In the genomic region with DNA sequence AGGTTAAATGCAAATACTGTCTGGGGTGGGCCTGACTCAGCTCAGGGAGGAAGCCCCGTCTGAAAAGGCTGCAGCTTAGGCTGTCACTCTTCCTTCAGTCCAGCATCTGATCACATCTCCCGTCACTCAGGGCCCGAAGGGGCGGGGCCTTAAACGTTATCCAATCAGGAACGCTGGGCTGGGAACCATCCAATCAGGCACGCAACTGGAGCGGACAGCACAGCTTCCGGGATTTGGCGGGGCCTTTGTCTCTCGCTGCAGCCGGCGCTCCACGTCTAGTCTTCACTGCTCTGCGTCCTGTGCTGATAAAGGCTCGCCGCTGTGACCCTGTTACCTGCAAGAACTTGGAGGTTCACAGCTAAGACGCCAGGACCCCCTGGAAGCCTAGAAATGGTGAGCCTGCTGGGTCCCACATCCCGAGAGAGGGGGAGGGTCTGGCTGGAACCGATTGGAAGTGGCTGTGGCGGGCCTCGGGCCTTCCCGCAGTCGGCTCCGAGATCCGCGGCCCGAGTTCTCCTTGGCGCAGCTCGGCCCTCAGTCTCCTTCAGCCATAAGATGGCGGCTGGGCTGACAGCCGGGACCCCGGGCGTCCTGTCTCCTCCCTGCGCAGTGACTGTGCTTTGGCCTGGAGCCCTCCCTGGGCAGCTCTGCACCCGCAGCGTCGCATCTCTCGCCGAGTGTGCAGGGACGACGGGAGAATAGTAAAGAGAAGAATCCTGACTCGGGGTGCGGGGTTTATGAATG, we compare ENCODE assay signal across 1 cellular context.
TF ChIP-seq lines count a peak whose summit lies in the region.

Gene ZNF92, plus strand, starts transcription at position 248 of the 744 bp plus-strand sequence. Its CDS starts 143 bp downstream, at position 391.

TF ChIP-seq in HepG2, 621 proteins besides CTCF, POLR2A, EP300 and RAD21 (continued from another document and continues in another):
- TF ChIP-seq ZBTB25 (CRISPR knock-in tag; IDR thresholded peaks at IDR 0.05), result no peak
- TF ChIP-seq ARNT2 (CRISPR knock-in tag; IDR thresholded peaks at IDR 0.05; ENCODE audit: low read depth), result peak; percentile 52; the same call in 1 of the 2 replicates
- no peak for TF ChIP-seq RFXANK (CRISPR knock-in tag; IDR thresholded peaks at IDR 0.05)
- TF ChIP-seq TAF15 (IDR thresholded peaks at IDR 0.05; ENCODE audit: low read depth, low read length, poor library complexity, severe bottlenecking), result no peak
- TF ChIP-seq, protein P1, sequence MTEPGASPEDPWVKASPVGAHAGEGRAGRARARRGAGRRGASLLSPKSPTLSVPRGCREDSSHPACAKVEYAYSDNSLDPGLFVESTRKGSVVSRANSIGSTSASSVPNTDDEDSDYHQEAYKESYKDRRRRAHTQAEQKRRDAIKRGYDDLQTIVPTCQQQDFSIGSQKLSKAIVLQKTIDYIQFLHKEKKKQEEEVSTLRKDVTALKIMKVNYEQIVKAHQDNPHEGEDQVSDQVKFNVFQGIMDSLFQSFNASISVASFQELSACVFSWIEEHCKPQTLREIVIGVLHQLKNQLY (CRISPR knock-in tag; IDR thresholded peaks at IDR 0.05), result no peak
- TF ChIP-seq, protein P2, sequence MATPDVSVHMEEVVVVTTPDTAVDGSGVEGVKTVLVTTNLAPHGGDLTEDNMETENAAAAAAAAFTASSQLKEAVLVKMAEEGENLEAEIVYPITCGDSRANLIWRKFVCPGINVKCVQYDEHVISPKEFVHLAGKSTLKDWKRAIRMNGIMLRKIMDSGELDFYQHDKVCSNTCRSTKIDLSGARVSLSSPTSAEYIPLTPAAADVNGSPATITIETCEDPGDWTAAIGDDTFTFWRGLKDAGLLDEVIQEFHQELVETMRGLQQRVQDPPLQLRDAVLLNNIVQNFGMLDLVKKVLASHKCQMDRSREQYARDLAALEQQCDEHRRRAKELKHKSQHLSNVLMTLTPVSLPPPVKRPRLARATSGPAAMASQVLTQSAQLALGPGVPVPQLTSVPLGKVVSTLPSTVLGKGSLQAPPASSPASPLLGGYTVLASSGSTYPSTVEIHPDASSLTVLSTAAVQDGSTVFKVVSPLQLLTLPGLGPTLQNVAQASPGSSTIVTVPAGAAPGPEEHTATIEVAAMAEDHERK (CRISPR knock-in tag; IDR thresholded peaks at IDR 0.05; ENCODE audit: low read depth), result no peak
- no peak for TF ChIP-seq ZBTB26 (CRISPR knock-in tag; IDR thresholded peaks at IDR 0.05; ENCODE audit: borderline replicate concordance)
- 0 out of 2 replicates have a peak, but pooled peaks have one; percentile 61 for TF ChIP-seq ZSCAN21 (CRISPR knock-in tag; IDR thresholded peaks at IDR 0.05; ENCODE audit: borderline replicate concordance)
- no peak for TF ChIP-seq ZNF513 (CRISPR knock-in tag; conservative IDR thresholded peaks at IDR 0.05)
- no peak for TF ChIP-seq ZNF576 (CRISPR knock-in tag; IDR thresholded peaks at IDR 0.05)
- no peak for TF ChIP-seq ZFYVE20 (CRISPR knock-in tag; IDR thresholded peaks at IDR 0.05; ENCODE audit: borderline replicate concordance, low read depth)
- TF ChIP-seq ATF5 (CRISPR knock-in tag; IDR thresholded peaks at IDR 0.05; ENCODE audit: low read depth), result no peak
- TF ChIP-seq ELF3 (CRISPR knock-in tag; IDR thresholded peaks at IDR 0.05), result peak; percentile 52; the same call in 1 of the 2 replicates
- no peak for TF ChIP-seq MAZ (IDR thresholded peaks at IDR 0.05; ENCODE audit: borderline replicate concordance, low read depth, low read length)
- peak; percentile 81 for TF ChIP-seq MAZ (CRISPR knock-in tag; IDR thresholded peaks at IDR 0.05; ENCODE audit: low read depth)
- no peak for TF ChIP-seq ZNF431 (CRISPR knock-in tag; IDR thresholded peaks at IDR 0.05; ENCODE audit: borderline replicate concordance, low read depth)
- TF ChIP-seq HOXA7 (CRISPR knock-in tag; IDR thresholded peaks at IDR 0.05), result no peak
- no peak; the same call in 1 of the 2 replicates for TF ChIP-seq NFE2L1 (CRISPR knock-in tag; IDR thresholded peaks at IDR 0.05; ENCODE audit: borderline replicate concordance)
- TF ChIP-seq, protein P3, sequence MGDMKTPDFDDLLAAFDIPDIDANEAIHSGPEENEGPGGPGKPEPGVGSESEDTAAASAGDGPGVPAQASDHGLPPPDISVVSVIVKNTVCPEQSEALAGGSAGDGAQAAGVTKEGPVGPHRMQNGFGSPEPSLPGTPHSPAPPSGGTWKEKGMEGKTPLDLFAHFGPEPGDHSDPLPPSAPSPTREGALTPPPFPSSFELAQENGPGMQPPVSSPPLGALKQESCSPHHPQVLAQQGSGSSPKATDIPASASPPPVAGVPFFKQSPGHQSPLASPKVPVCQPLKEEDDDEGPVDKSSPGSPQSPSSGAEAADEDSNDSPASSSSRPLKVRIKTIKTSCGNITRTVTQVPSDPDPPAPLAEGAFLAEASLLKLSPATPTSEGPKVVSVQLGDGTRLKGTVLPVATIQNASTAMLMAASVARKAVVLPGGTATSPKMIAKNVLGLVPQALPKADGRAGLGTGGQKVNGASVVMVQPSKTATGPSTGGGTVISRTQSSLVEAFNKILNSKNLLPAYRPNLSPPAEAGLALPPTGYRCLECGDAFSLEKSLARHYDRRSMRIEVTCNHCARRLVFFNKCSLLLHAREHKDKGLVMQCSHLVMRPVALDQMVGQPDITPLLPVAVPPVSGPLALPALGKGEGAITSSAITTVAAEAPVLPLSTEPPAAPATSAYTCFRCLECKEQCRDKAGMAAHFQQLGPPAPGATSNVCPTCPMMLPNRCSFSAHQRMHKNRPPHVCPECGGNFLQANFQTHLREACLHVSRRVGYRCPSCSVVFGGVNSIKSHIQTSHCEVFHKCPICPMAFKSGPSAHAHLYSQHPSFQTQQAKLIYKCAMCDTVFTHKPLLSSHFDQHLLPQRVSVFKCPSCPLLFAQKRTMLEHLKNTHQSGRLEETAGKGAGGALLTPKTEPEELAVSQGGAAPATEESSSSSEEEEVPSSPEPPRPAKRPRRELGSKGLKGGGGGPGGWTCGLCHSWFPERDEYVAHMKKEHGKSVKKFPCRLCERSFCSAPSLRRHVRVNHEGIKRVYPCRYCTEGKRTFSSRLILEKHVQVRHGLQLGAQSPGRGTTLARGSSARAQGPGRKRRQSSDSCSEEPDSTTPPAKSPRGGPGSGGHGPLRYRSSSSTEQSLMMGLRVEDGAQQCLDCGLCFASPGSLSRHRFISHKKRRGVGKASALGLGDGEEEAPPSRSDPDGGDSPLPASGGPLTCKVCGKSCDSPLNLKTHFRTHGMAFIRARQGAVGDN (CRISPR knock-in tag; IDR thresholded peaks at IDR 0.05), result peak; percentile 87
- no peak for TF ChIP-seq MZF1 (CRISPR knock-in tag; IDR thresholded peaks at IDR 0.05; ENCODE audit: borderline replicate concordance)
- TF ChIP-seq ZNF841 (CRISPR knock-in tag; IDR thresholded peaks at IDR 0.05; ENCODE audit: borderline replicate concordance), result no peak
- TF ChIP-seq SIX1 (CRISPR knock-in tag; IDR thresholded peaks at IDR 0.05; ENCODE audit: borderline replicate concordance), result no peak
- no peak for TF ChIP-seq PRDM4 (CRISPR knock-in tag; IDR thresholded peaks at IDR 0.05; ENCODE audit: borderline replicate concordance)
- TF ChIP-seq MTF1 (CRISPR knock-in tag; IDR thresholded peaks at IDR 0.05), result peak; percentile 64; the same call in 1 of the 2 replicates
- TF ChIP-seq MED13 (CRISPR knock-in tag; IDR thresholded peaks at IDR 0.05), result no peak
- no peak for TF ChIP-seq ZNF839 (CRISPR knock-in tag; IDR thresholded peaks at IDR 0.05; ENCODE audit: borderline replicate concordance)
- no peak for TF ChIP-seq ZNF460 (CRISPR knock-in tag; IDR thresholded peaks at IDR 0.05; ENCODE audit: borderline replicate concordance)
- no peak for TF ChIP-seq JUND (CRISPR knock-in tag; IDR thresholded peaks at IDR 0.05)
- TF ChIP-seq ISL2 (CRISPR knock-in tag; IDR thresholded peaks at IDR 0.05), result no peak
- TF ChIP-seq ZNF24 (IDR thresholded peaks at IDR 0.05), result no peak
- TF ChIP-seq E2F2 (CRISPR knock-in tag; IDR thresholded peaks at IDR 0.05; ENCODE audit: borderline replicate concordance), result no peak
- TF ChIP-seq, protein P4, sequence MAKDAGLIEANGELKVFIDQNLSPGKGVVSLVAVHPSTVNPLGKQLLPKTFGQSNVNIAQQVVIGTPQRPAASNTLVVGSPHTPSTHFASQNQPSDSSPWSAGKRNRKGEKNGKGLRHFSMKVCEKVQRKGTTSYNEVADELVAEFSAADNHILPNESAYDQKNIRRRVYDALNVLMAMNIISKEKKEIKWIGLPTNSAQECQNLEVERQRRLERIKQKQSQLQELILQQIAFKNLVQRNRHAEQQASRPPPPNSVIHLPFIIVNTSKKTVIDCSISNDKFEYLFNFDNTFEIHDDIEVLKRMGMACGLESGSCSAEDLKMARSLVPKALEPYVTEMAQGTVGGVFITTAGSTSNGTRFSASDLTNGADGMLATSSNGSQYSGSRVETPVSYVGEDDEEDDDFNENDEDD (CRISPR knock-in tag; IDR thresholded peaks at IDR 0.05; ENCODE audit: borderline replicate concordance), result peak; percentile 64; the same call in 1 of the 2 replicates
- no peak for TF ChIP-seq POLR2AphosphoS2 (IDR thresholded peaks at IDR 0.05; ENCODE audit: low read depth, low read length)
- TF ChIP-seq CSRNP1 (CRISPR knock-in tag; IDR thresholded peaks at IDR 0.05), result 0 out of 2 replicates have a peak, but pooled peaks have one; percentile 38
- TF ChIP-seq KLF16 (CRISPR knock-in tag; IDR thresholded peaks at IDR 0.05), result no peak
- TF ChIP-seq MBD4 (IDR thresholded peaks at IDR 0.05; ENCODE audit: borderline replicate concordance, low read length), result no peak
